19 cellular contexts compared by ENCODE assay signal in genomic region chr11:75389276-75389605, GRCh38. TPM values are rescaled to one million over a fixed set of nuclear protein-coding genes. Genes with fewer than 3 reads are reported as not detected.
A peak's percentile ranks its signal among the peaks of the same experiment; 100 is the strongest.
DNase-seq lines count a peak whose midpoint lies in the region; ATAC-seq, FAIRE-seq and TF ChIP-seq lines count a peak whose summit lies in the region.
"Had no signal": no experiment of that assay in that cellular context is flagged by ENCODE, and none has a peak within 500 bp of the region (broad histone marks: within the 10 kb centered on the region; RNA-seq: fewer than 3 reads in every experiment).

No MANE protein-coding gene starts in this region.

- ATAC-seq in DND-41 (ENCODE audit: insufficient read depth, low read depth) (no peak), HG03097 (IDR thresholded peaks at IDR 0.05; ENCODE audit: low FRiP score, unreplicated experiment) (no peak)

- H3K27me3 ChIP-seq in DND-41 (ENCODE audit: insufficient read depth, low read length, poor library complexity) = no peaks in the 10 kb centered on the region
- no peaks in the 10 kb centered on the region for H3K27me3 ChIP-seq in Loucy (ENCODE audit: insufficient read depth, low read length, poor library complexity, severe bottlenecking)
- H3K27me3 ChIP-seq in astrocyte (ENCODE audit: insufficient read depth, low read length) = peaks cover 5% of the 10 kb centered on the region
- H3K27me3 ChIP-seq in neural progenitor cell = no peaks in the 10 kb centered on the region
- H3K27me3 ChIP-seq: colonic mucosa, right lobe of liver, upper lobe of left lung had no signal

- H3K4me1 ChIP-seq in DND-41 (ENCODE audit: insufficient read depth, low read length) = peaks cover 10% of the 10 kb centered on the region
- peaks cover 8% of the 10 kb centered on the region for H3K4me1 ChIP-seq in Loucy (ENCODE audit: insufficient read depth, low read length, poor library complexity, severe bottlenecking)
- peaks cover 4% of the 10 kb centered on the region for H3K4me1 ChIP-seq in astrocyte (ENCODE audit: insufficient read depth, low read length)
- H3K4me1 ChIP-seq in neural progenitor cell = peaks cover 8% of the 10 kb centered on the region

- H3K36me3 Mint-ChIP-seq in astrocyte (ENCODE audit: low read depth, unreplicated experiment) (no peaks in the 10 kb centered on the region), neural progenitor cell (no peaks in the 10 kb centered on the region), mesothelial cell of epicardium (no peaks in the 10 kb centered on the region)
- H3K36me3 Mint-ChIP-seq: activated naive CD4-positive, alpha-beta T cell treated with anti-CD3 and anti-CD28 coated beads, Interleukin-2, amount 50 U/mL, for 72 hours; IgD-negative memory B cell; stimulated activated naive B cell treated with anti-CD40 and anti-IgM and Interleukin-4, amounts not matched to agents 10 μg/mL and 1 μg/mL and 100 μg/mL, for 72 hours had no signal

- TF ChIP-seq CTCF in DND-41 (IDR thresholded peaks at IDR 0.05; ENCODE audit: borderline replicate concordance, extremely low read depth, low read length, poor library complexity, severe bottlenecking) (no peak), Loucy (conservative IDR thresholded peaks at IDR 0.05; ENCODE audit: low read length) (no peak), astrocyte (IDR thresholded peaks at IDR 0.05; ENCODE audit: insufficient read depth, low read depth, low read length) (no peak), neural progenitor cell (IDR thresholded peaks at IDR 0.05) (no peak), D721Med (IDR thresholded peaks at IDR 0.05; ENCODE audit: insufficient read depth, missing control alignments) (no peak), mesothelial cell of epicardium (IDR thresholded peaks at IDR 0.05; ENCODE audit: unreplicated experiment) (no peak)

- H3K4me2 ChIP-seq in DND-41 (ENCODE audit: insufficient read depth, low read length) (no peak overlapping the region), Loucy (ENCODE audit: low read depth, low read length, poor library complexity, severe bottlenecking) (no peak overlapping the region), astrocyte (ENCODE audit: low read length) (no peak overlapping the region), neural progenitor cell (no peak overlapping the region)

- H2AFZ ChIP-seq in DND-41 (ENCODE audit: low read depth, low read length) (peak overlapping the region; percentile 22), Loucy (ENCODE audit: low read length) (peak overlapping the region; percentile 48), astrocyte (ENCODE audit: low read depth, low read length) (peak overlapping the region; percentile 33), neural progenitor cell (replicated peaks) (peak overlapping the region; percentile 93)

- H3K27ac Mint-ChIP-seq in astrocyte (ENCODE audit: unreplicated experiment) (no peak overlapping the region), neural progenitor cell (no peak overlapping the region), mesothelial cell of epicardium (no peak overlapping the region)
- H3K27ac Mint-ChIP-seq: activated CD4-positive, alpha-beta T cell treated with anti-CD3 and anti-CD28 coated beads, Interleukin-2, amount 10 ng/mL, durations not matched to agents 24 days and 14 days; activated naive CD4-positive, alpha-beta T cell treated with anti-CD3 and anti-CD28 coated beads, Interleukin-2, amount 50 U/mL, for 72 hours; IgD-negative memory B cell; stimulated activated naive B cell treated with anti-CD40 and anti-IgM and Interleukin-4, amounts not matched to agents 10 μg/mL and 1 μg/mL and 100 μg/mL, for 72 hours had no signal

- no peak for DNase-seq in DND-41
- no peak for DNase-seq in astrocyte (ENCODE audit: low read depth)
- DNase-seq in neural progenitor cell (ENCODE audit: low spot score) = no peak
- no peak for DNase-seq in D721Med (ENCODE audit: insufficient read length, low spot score)
- no peak for DNase-seq in retina
- DNase-seq in mesothelial cell of epicardium (ENCODE audit: low spot score in 2 of 2, unreplicated experiment in 2 of 2) = no peak

- H3K4me1 Mint-ChIP-seq in astrocyte (ENCODE audit: low read depth, unreplicated experiment) (peaks cover 7% of the 10 kb centered on the region), neural progenitor cell (peaks cover 3% of the 10 kb centered on the region), mesothelial cell of epicardium (peaks cover 11% of the 10 kb centered on the region)

- H3K9me2 ChIP-seq in Loucy (replicated peaks; ENCODE audit: low read depth, low read length) = no peaks in the 10 kb centered on the region

- H3F3A ChIP-seq in Loucy (ENCODE audit: low read depth) = no peaks in the 10 kb centered on the region
- H3F3A ChIP-seq in neural progenitor cell (ENCODE audit: low read depth) = peaks cover 4% of the 10 kb centered on the region

- H3K9me3 ChIP-seq in DND-41 (ENCODE audit: insufficient read depth, low read length, severe bottlenecking) (no peaks in the 10 kb centered on the region), Loucy (ENCODE audit: insufficient read depth, low read depth, low read length) (no peaks in the 10 kb centered on the region), astrocyte (ENCODE audit: insufficient read depth, low read depth, low read length) (no peaks in the 10 kb centered on the region), neural progenitor cell (ENCODE audit: low read depth) (no peaks in the 10 kb centered on the region)
- H3K9me3 ChIP-seq: colonic mucosa, right lobe of liver, upper lobe of left lung had no signal

- FAIRE-seq in astrocyte (lab: Jason Lieb, UNC) = no peak
- FAIRE-seq in D721Med (lab: Jason Lieb, UNC) = no peak
- FAIRE-seq: frontal cortex had no signal

- no peaks in the 10 kb centered on the region for H4K20me1 ChIP-seq in DND-41 (ENCODE audit: insufficient read depth, low read length)
- no peaks in the 10 kb centered on the region for H4K20me1 ChIP-seq in Loucy (ENCODE audit: insufficient read depth, low read length, poor library complexity, severe bottlenecking)
- H4K20me1 ChIP-seq in astrocyte (ENCODE audit: insufficient read depth, low read length) = no peaks in the 10 kb centered on the region
- no peaks in the 10 kb centered on the region for H4K20me1 ChIP-seq in neural progenitor cell (ENCODE audit: low read depth)

- H3K4me3 Mint-ChIP-seq in astrocyte (ENCODE audit: unreplicated experiment) (no peak overlapping the region), neural progenitor cell (no peak overlapping the region), mesothelial cell of epicardium (no peak overlapping the region)
- H3K4me3 Mint-ChIP-seq: activated CD4-positive, alpha-beta T cell treated with anti-CD3 and anti-CD28 coated beads, Interleukin-2, amount 10 ng/mL, durations not matched to agents 24 days and 14 days; IgD-negative memory B cell; stimulated activated naive B cell treated with anti-CD40 and anti-IgM and Interleukin-4, amounts not matched to agents 10 μg/mL and 1 μg/mL and 100 μg/mL, for 72 hours had no signal

- H3K79me2 ChIP-seq in DND-41 (ENCODE audit: insufficient read depth, low read length) = no peaks in the 10 kb centered on the region
- no peaks in the 10 kb centered on the region for H3K79me2 ChIP-seq in Loucy (ENCODE audit: insufficient read depth, low read length)
- H3K79me2 ChIP-seq in astrocyte (ENCODE audit: insufficient read depth, low read length) = no peaks in the 10 kb centered on the region
- H3K79me2 ChIP-seq in neural progenitor cell (ENCODE audit: low read depth) = no peaks in the 10 kb centered on the region

- H3K27me3 Mint-ChIP-seq in astrocyte (ENCODE audit: low read depth, unreplicated experiment) = no peaks in the 10 kb centered on the region
- peaks cover 4% of the 10 kb centered on the region for H3K27me3 Mint-ChIP-seq in neural progenitor cell (ENCODE audit: insufficient read depth, low read depth)
- peaks cover 4% of the 10 kb centered on the region for H3K27me3 Mint-ChIP-seq in mesothelial cell of epicardium (ENCODE audit: low read depth)

- no peaks in the 10 kb centered on the region for H3K36me3 ChIP-seq in DND-41 (ENCODE audit: insufficient read depth, low read length)
- H3K36me3 ChIP-seq in Loucy (ENCODE audit: insufficient read depth, low read length) = no peaks in the 10 kb centered on the region
- H3K36me3 ChIP-seq in astrocyte (ENCODE audit: insufficient read depth, low read length) = no peaks in the 10 kb centered on the region
- no peaks in the 10 kb centered on the region for H3K36me3 ChIP-seq in neural progenitor cell
- H3K36me3 ChIP-seq: colonic mucosa, right lobe of liver, upper lobe of left lung had no signal

- H3K4me3 ChIP-seq in DND-41 (ENCODE audit: low read depth in 1 of 2, low read length in 2 of 2) (no peak overlapping the region), Loucy (ENCODE audit: low read length, poor library complexity, severe bottlenecking) (no peak overlapping the region), astrocyte (ENCODE audit: insufficient read depth, low read depth, low read length) (no peak overlapping the region), neural progenitor cell (no peak overlapping the region)
- H3K4me3 ChIP-seq: colonic mucosa, lung, right lobe of liver, upper lobe of left lung had no signal

- H3K9ac ChIP-seq in DND-41 (ENCODE audit: low read depth, low read length) = no peak overlapping the region
- H3K9ac ChIP-seq in Loucy (ENCODE audit: low read depth, low read length, poor library complexity, severe bottlenecking) = no peak overlapping the region
- no peak overlapping the region for H3K9ac ChIP-seq in astrocyte (ENCODE audit: low read length)
- H3K9ac ChIP-seq in neural progenitor cell = no peak overlapping the region

- H3K9me3 Mint-ChIP-seq in astrocyte (ENCODE audit: unreplicated experiment) (no peaks in the 10 kb centered on the region), neural progenitor cell (no peaks in the 10 kb centered on the region), mesothelial cell of epicardium (no peaks in the 10 kb centered on the region)
- H3K9me3 Mint-ChIP-seq: activated CD4-positive, alpha-beta T cell treated with anti-CD3 and anti-CD28 coated beads, Interleukin-2, amount 10 ng/mL, durations not matched to agents 24 days and 14 days; activated naive CD4-positive, alpha-beta T cell treated with anti-CD3 and anti-CD28 coated beads, Interleukin-2, amount 50 U/mL, for 72 hours; IgD-negative memory B cell; stimulated activated naive B cell treated with anti-CD40 and anti-IgM and Interleukin-4, amounts not matched to agents 10 μg/mL and 1 μg/mL and 100 μg/mL, for 72 hours had no signal

- H3K27ac ChIP-seq in DND-41 (ENCODE audit: low read length) = no peak overlapping the region
- no peak overlapping the region for H3K27ac ChIP-seq in astrocyte (ENCODE audit: low read depth, low read length)
- H3K27ac ChIP-seq in neural progenitor cell = no peak overlapping the region
- H3K27ac ChIP-seq: right lobe of liver had no signal

RNA-seq across cellular contexts. Expression of gene RPS3, which starts 10.1 kb away (rescaled TPM):
- total RNA-seq in astrocyte (1,706 and 1,898 TPM in 2 replicates), neural progenitor cell (ENCODE audit: low replicate concordance) (1,927 and 1,962 TPM in 2 replicates), mesothelial cell of epicardium (2,848 to 2,954 TPM (median 2,936 TPM) in 3 replicates)

RNA-seq across cellular contexts. Expression of gene ARRB1, which starts 37.8 kb away (rescaled TPM):
- total RNA-seq in astrocyte = 22.7 and 28.5 TPM in 2 replicates
- total RNA-seq in neural progenitor cell (ENCODE audit: low replicate concordance) = 1.0 and 1.8 TPM in 2 replicates
- 15.9 to 17.5 TPM (median 16.5 TPM) in 3 replicates for total RNA-seq in mesothelial cell of epicardium
- total RNA-seq: OCI-LY7 had no signal

RNA-seq across cellular contexts. Expression of gene KLHL35, which starts 43.8 kb away (rescaled TPM):
- 0.77 and 0.87 TPM in 2 replicates for total RNA-seq in astrocyte
- total RNA-seq in neural progenitor cell (ENCODE audit: low replicate concordance) = 1.2 and 1.5 TPM in 2 replicates
- total RNA-seq in mesothelial cell of epicardium = 0.38 to 0.67 TPM (median 0.59 TPM) in 3 replicates
- total RNA-seq: MCF 10A had no signal

Comparison
In these comparisons a context has a peak if more than half of its experiments do, and no peak if none do; other contexts are left out.
1. H2AFZ ChIP-seq: peak in every context shown above with its lines; median percentile 93 in neural progenitor cell; 48 in Loucy; 33 in astrocyte; 22 in DND-41.